Comparison of ENCODE assay signal across 8 cellular contexts in the genomic region with DNA sequence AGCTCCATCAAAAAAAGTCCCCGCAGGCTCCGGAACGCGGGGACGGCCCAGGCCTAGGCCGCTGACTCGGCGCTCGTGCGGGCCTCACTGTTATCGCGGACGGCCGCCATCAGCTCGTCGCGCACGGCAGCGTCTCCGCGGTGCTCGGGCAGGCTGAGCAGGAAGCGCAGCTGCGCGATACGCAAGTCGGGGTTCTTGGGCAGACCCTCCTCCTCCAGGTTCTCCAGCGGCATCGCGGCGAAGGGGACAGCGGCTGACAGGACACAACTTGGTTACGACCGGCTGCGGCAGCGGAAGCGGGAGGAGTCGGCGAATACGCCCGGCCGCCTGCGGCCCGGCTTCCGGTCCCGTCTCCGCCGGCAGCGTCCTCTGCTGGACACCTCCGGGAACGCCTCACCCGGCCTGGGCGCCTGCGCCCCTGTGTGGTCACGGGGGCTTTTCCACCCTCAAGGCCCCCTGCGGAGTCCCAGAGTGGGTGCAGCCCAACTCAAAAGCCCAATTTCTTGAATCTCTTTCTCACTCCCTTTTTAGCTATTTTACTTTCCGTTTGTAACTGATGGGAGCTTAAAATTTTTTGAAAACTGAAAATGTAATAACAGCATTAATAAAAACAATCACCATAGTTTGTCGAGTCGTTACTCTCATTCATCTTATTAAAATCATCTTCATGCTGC. TPM values are rescaled to one million over a fixed set of nuclear protein-coding genes. Genes with fewer than 3 reads are reported as not detected.
A peak's percentile ranks its signal among the peaks of the same experiment; 100 is the strongest.
DNase-seq lines count a peak whose midpoint lies in the region; ATAC-seq and TF ChIP-seq lines count a peak whose summit lies in the region.

Gene PSMD6 (minus strand): TSS at position 308 of the 674 bp plus-strand sequence. CDS start 75 bp downstream, at position 233.

- in situ Hi-C loops in GM18951 (cut with MboI; ENCODE audit: low sequenced_read_pairs, unreplicated experiment) = loop anchor here (25.0 kb wide), 1 partner anchor 661 kb away; no protein-coding TSS in a partner anchor

- ATAC-seq in HG03196 (IDR thresholded peaks at IDR 0.05; ENCODE audit: unreplicated experiment) = peak; percentile 97

- peak; percentile 97 for DNase-seq in AG20443 (ENCODE audit: low spot score)
- peak; percentile 39 for DNase-seq in NCI-H510A (lab: John Stamatoyannopoulos, UW)
- DNase-seq in activated CD4-positive, alpha-beta T cell treated with anti-CD3 and anti-CD28 coated beads for 4 hours = peak; percentile 83 to 92
- DNase-seq in colonic mucosa = peak; percentile 87
- DNase-seq in stimulated activated CD4-positive, alpha-beta T cell treated with anti-CD3 and anti-CD28 coated beads, Interleukin-1b, Interleukin-23, amount 100 ng/mL, for 48 hours = peak; percentile 92

- H3K9ac ChIP-seq in colonic mucosa (ENCODE audit: low read depth in 2 of 2, low read length in 2 of 2) = peak within 1 kb of the TSS; percentile 92 to 96

- H3K4me1 ChIP-seq in colonic mucosa = peaks cover 7% of the 10 kb centered on the region

- peak within 1 kb of the TSS; percentile 90 for H3K4me3 ChIP-seq in colonic mucosa

- H3K36me3 ChIP-seq in colonic mucosa = peaks cover 2% of the 10 kb centered on the region

- H3K27ac ChIP-seq in colonic mucosa = peak within 1 kb of the TSS; percentile 51
- peak within 1 kb of the TSS; percentile 79 for H3K27ac ChIP-seq in layer of hippocampus (ENCODE audit: low read depth, low read length)

- TF ChIP-seq CTCF in colonic mucosa (IDR thresholded peaks at IDR 0.05) = peak; percentile 100

- intact Hi-C loops in colonic mucosa (cut with DNase I) = no loop called here

- H3K27me3 ChIP-seq in colonic mucosa (no peaks in the 10 kb centered on the region), layer of hippocampus (ENCODE audit: control insufficient read depth, insufficient read depth, low read length) (no peaks in the 10 kb centered on the region)

- H3K9me3 ChIP-seq in colonic mucosa = no peaks in the 10 kb centered on the region

- TF ChIP-seq POLR2A in GM18951 (IDR thresholded peaks at IDR 0.05; ENCODE audit: extremely low read depth, insufficient read depth, insufficient read length) = peak; percentile 82

RNA-seq across cellular contexts. Expression of gene PSMD6, which starts in this region (rescaled TPM):
- total RNA-seq in colonic mucosa = 10 to 100 TPM; 50.3 to 75.8 TPM

Comparison
In these comparisons a context has a peak if more than half of its experiments do, and no peak if none do; other contexts are left out.
1. Peak in every context shown above with its lines: DNase-seq, ATAC-seq, H3K4me3 ChIP-seq and H3K27ac ChIP-seq.
2. DNase-seq: peak in every context shown above with its lines; median percentile 97 in AG20443; 92 in stimulated activated CD4-positive, alpha-beta T cell treated with anti-CD3 and anti-CD28 coated beads, Interleukin-1b, Interleukin-23, amount 100 ng/mL, for 48 hours; 88 in activated CD4-positive, alpha-beta T cell treated with anti-CD3 and anti-CD28 coated beads for 4 hours; 87 in colonic mucosa; 39 in NCI-H510A.